ENCODE assay signal across 1 cellular context in genomic region chrX:1392376-1393130, GRCh38.
TF ChIP-seq lines count a peak whose summit lies in the region.

No MANE protein-coding gene starts in this region.

TF ChIP-seq in K562, 482 proteins besides CTCF, POLR2A, EP300 and RAD21 (continued from another document and continues in another):
- TF ChIP-seq MGA (IDR thresholded peaks at IDR 0.05) (peak; percentile 81), FOXP4 (CRISPR knock-in tag; IDR thresholded peaks at IDR 0.05; ENCODE audit: borderline replicate concordance) (no peak), ESRRB (CRISPR knock-in tag; IDR thresholded peaks at IDR 0.05; ENCODE audit: borderline replicate concordance) (no peak), ZNF785 (CRISPR knock-in tag; IDR thresholded peaks at IDR 0.05) (no peak), MLX (CRISPR knock-in tag; conservative IDR thresholded peaks at IDR 0.05) (no peak), CREB5 (CRISPR knock-in tag; IDR thresholded peaks at IDR 0.05) (no peak), ZBTB1 (CRISPR knock-in tag; IDR thresholded peaks at IDR 0.05; ENCODE audit: borderline replicate concordance, low read depth) (no peak), ETS1 (conservative IDR thresholded peaks at IDR 0.05; ENCODE audit: control insufficient read depth, low read depth, low read length) (0 out of 2 replicates have a peak, but pooled peaks have one; percentile 36), ZNF224 (CRISPR knock-in tag; IDR thresholded peaks at IDR 0.05) (no peak), NUFIP1 (IDR thresholded peaks at IDR 0.05; ENCODE audit: partially characterized antibody) (no peak), RAD51 (IDR thresholded peaks at IDR 0.05; ENCODE audit: borderline replicate concordance, low read depth) (no peak), EGR1 (conservative IDR thresholded peaks at IDR 0.05) (no peak), MYNN (IDR thresholded peaks at IDR 0.05) (no peak), MYNN (CRISPR knock-in tag; IDR thresholded peaks at IDR 0.05) (no peak), KLF1 (tag; IDR thresholded peaks at IDR 0.05) (peak; percentile 57), RFX1 (IDR thresholded peaks at IDR 0.05) (no peak), PREB (CRISPR knock-in tag; IDR thresholded peaks at IDR 0.05) (no peak), GTF2B (IDR thresholded peaks at IDR 0.05; ENCODE audit: extremely low read depth, insufficient read length) (no peak), CHD2 (IDR thresholded peaks at IDR 0.05; ENCODE audit: low read depth, low read length) (no peak; the same call in 1 of the 2 replicates), ETV5 (CRISPR knock-in tag; IDR thresholded peaks at IDR 0.05; ENCODE audit: low read depth) (no peak), ZNF76 (CRISPR knock-in tag; IDR thresholded peaks at IDR 0.05; ENCODE audit: borderline replicate concordance) (peak; percentile 93), POLR2H (tag; IDR thresholded peaks at IDR 0.05; ENCODE audit: low read depth) (no peak), RBM14 (IDR thresholded peaks at IDR 0.05; ENCODE audit: borderline replicate concordance, insufficient read depth, low read depth, low read length) (no peak), E2F4 (CRISPR knock-in tag; IDR thresholded peaks at IDR 0.05; ENCODE audit: low read depth) (no peak), HDAC3 (IDR thresholded peaks at IDR 0.05; ENCODE audit: borderline replicate concordance, partially characterized antibody) (no peak), SMAD4 (CRISPR knock-in tag; conservative IDR thresholded peaks at IDR 0.05) (peak; percentile 72), CTBP1 (IDR thresholded peaks at IDR 0.05; ENCODE audit: borderline replicate concordance) (no peak; the same call in 1 of the 2 replicates), VEZF1 (CRISPR knock-in tag; IDR thresholded peaks at IDR 0.05) (peak; percentile 93), FOXJ2 (tag; IDR thresholded peaks at IDR 0.05) (no peak), SRSF9 (IDR thresholded peaks at IDR 0.05; ENCODE audit: borderline replicate concordance, low read depth, low read length) (no peak), HDAC2 (IDR thresholded peaks at IDR 0.05) (no peak), ZNF644 (tag; IDR thresholded peaks at IDR 0.05; ENCODE audit: low read depth) (peak; percentile 87), ZNF696 (CRISPR knock-in tag; conservative IDR thresholded peaks at IDR 0.05) (no peak), ADNP (tag; IDR thresholded peaks at IDR 0.05) (no peak), MTA3 (IDR thresholded peaks at IDR 0.05; ENCODE audit: borderline replicate concordance) (peak; percentile 62; the same call in 1 of the 2 replicates), ZNF197 (CRISPR knock-in tag; IDR thresholded peaks at IDR 0.05; ENCODE audit: low read depth) (no peak), TCF3 (CRISPR knock-in tag; IDR thresholded peaks at IDR 0.05) (no peak), CREM (IDR thresholded peaks at IDR 0.05; ENCODE audit: low read depth) (no peak), SMC3 (conservative IDR thresholded peaks at IDR 0.05; ENCODE audit: insufficient read depth, low read depth, low read length) (no peak), RNF2 (IDR thresholded peaks at IDR 0.05) (no peak), ESRRA (IDR thresholded peaks at IDR 0.05; ENCODE audit: borderline replicate concordance, low read depth) (peak; percentile 100), BRD9 (IDR thresholded peaks at IDR 0.05; ENCODE audit: low read depth, partially characterized antibody) (no peak), CHCHD3 (CRISPR knock-in tag; IDR thresholded peaks at IDR 0.05) (no peak), SIX5 (IDR thresholded peaks at IDR 0.05; ENCODE audit: borderline replicate concordance in 1 of 2, insufficient read depth in 1 of 2, low read depth in 1 of 2, low read length in 2 of 2) (0 out of 4 replicates have a peak, but pooled peaks of 1 of the 2 experiments have one; percentile 18)
